ENCODE assay signal across 17 cellular contexts in genomic region chr7:135342887-135343286, GRCh38.
DNase-seq lines count a peak whose midpoint lies in the region; ATAC-seq and TF ChIP-seq lines count a peak whose summit lies in the region.
"Had no signal": no experiment of that assay in that cellular context is flagged by ENCODE, and none has a peak within 500 bp of the region (broad histone marks: within the 10 kb centered on the region; RNA-seq: fewer than 3 reads in every experiment).

No MANE protein-coding gene starts in this region.

- ATAC-seq in HG03469 (IDR thresholded peaks at IDR 0.05; ENCODE audit: unreplicated experiment) (no peak), GM21447 (IDR thresholded peaks at IDR 0.05; ENCODE audit: unreplicated experiment) (no peak)
- ATAC-seq: body of pancreas; effector memory CD8-positive, alpha-beta T cell; naive thymus-derived CD8-positive, alpha-beta T cell; Panc1 had no signal

- no peaks in the 10 kb centered on the region for H3K36me3 ChIP-seq in KMS-11 (ENCODE audit: insufficient read depth)
- H3K36me3 ChIP-seq in ascending aorta, result no peaks in the 10 kb centered on the region
- H3K36me3 ChIP-seq: suprapubic skin had no signal

- no peaks in the 10 kb centered on the region for H4K20me1 ChIP-seq in KMS-11 (ENCODE audit: insufficient read depth)

- H3K4me1 ChIP-seq in KMS-11 (ENCODE audit: low read depth, poor library complexity, severe bottlenecking), result peaks cover 13% of the 10 kb centered on the region
- H3K4me1 ChIP-seq in ascending aorta, result no peaks in the 10 kb centered on the region
- H3K4me1 ChIP-seq: body of pancreas had no signal

- H3K27me3 ChIP-seq in KMS-11 (ENCODE audit: insufficient read depth, low read depth) (no peaks in the 10 kb centered on the region), ascending aorta (no peaks in the 10 kb centered on the region)
- H3K27me3 ChIP-seq: body of pancreas, suprapubic skin had no signal

- H3K4me3 ChIP-seq in KMS-11 (IDR thresholded peaks at IDR 0.05; ENCODE audit: insufficient read depth, low read depth, low read length), result no peak overlapping the region
- no peak overlapping the region for H3K4me3 ChIP-seq in ascending aorta
- H3K4me3 ChIP-seq: body of pancreas, suprapubic skin had no signal

- DNase-seq in NCI-H446 treated with DMSO at 0.1 percent for 48 hours (lab: John Stamatoyannopoulos, UW) (peak; percentile 23), cerebellar cortex (ENCODE audit: low spot score) (peak; percentile 10), nucleus accumbens (lab: John Stamatoyannopoulos, UW) (peak in 34 of 56 donors; percentile 3 to 78 (median 26)), ascending aorta (ENCODE audit: low spot score in 2 of 2) (no peak), NOMO-1 treated with dmso at 0.1 percent for 144 hours (lab: John Stamatoyannopoulos, UW; ENCODE audit: unreplicated experiment) (no peak)
- DNase-seq: body of pancreas; effector memory CD8-positive, alpha-beta T cell; naive thymus-derived CD8-positive, alpha-beta T cell; NCI-H187 treated with DMSO at 0.1 percent for 48 hours; small intestine; T-helper 9 cell had no signal

- peak overlapping the region; percentile 37; the same call in 1 of the 2 replicates for H2AFZ ChIP-seq in KMS-11 (ENCODE audit: low read depth)

- H3K27ac ChIP-seq in KMS-11, result no peak overlapping the region
- H3K27ac ChIP-seq in ascending aorta, result no peak overlapping the region
- H3K27ac ChIP-seq: body of pancreas, C4-2B, suprapubic skin had no signal

- H3K79me2 ChIP-seq in KMS-11 (ENCODE audit: insufficient read depth, low read depth), result no peaks in the 10 kb centered on the region

- TF ChIP-seq CTCF in KMS-11 (conservative IDR thresholded peaks at IDR 0.05; ENCODE audit: low read depth, low read length) (no peak), ascending aorta (IDR thresholded peaks at IDR 0.05) (no peak)

- H3K4me2 ChIP-seq in KMS-11, result peak overlapping the region; percentile 35; the same call in 1 of the 2 replicates

- no peaks in the 10 kb centered on the region for H3K9me3 ChIP-seq in ascending aorta
- H3K9me3 ChIP-seq: body of pancreas, suprapubic skin had no signal

- intact Hi-C loops in ascending aorta (cut with DNase I), result no loop called here

- H3K9ac ChIP-seq in KMS-11, result no peak overlapping the region

Comparison
In these comparisons a context has a peak if more than half of its experiments do, and no peak if none do; other contexts are left out.
1. DNase-seq: peak in NCI-H446 treated with DMSO at 0.1 percent for 48 hours (single experiment), cerebellar cortex (single experiment) and nucleus accumbens (34 of 56); none in ascending aorta (0 of 2) and NOMO-1 treated with dmso at 0.1 percent for 144 hours (single experiment).